8 cellular contexts compared by ENCODE assay signal in the genomic region with DNA sequence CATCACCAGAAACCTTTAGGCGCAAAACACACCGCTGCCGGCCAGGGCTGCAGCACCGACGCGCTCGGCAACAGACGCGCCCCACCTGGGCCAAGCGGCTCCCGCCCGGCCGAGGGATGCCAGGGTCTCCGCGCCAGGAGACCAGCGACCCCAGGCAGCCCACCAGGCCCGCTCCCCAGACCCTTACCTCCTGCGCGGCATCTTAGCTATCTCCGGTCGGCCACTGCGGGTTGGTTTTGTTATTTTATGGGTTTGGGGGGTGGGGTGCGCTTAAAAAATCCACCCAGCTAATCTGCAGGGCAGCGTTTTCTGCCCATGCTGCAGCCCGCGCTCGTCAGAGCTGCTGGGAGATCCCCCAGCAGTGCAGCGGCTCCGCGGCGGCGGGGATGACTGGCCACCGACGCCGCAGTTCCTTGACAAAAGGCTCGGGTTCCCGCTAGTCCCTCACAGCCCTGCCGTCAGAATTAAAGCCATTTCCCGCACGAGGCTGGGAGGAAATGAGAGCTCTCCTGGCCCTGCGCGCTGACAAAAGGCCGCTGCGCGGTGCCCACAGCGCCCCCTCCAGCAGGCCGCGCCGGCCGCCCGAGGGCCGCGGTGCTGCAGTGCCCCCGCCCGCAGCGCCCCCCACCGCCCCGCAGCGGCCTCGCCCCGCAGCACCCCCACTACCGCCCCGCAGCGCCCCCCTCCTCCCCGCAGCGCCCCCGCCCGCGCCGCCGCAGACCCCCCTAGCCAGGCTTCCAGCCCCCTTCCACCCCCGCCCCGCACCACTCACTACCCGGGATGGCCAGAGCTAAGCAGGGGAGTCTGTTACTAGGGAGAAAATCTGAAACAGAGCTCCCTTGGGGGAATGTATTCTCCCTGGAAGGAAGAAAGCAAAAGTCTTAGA. TPM values are rescaled to one million over a fixed set of nuclear protein-coding genes. Genes with fewer than 3 reads are reported as not detected.
DNase-seq lines count a peak whose midpoint lies in the region; ATAC-seq, FAIRE-seq and TF ChIP-seq lines count a peak whose summit lies in the region.

A gene with protein sequence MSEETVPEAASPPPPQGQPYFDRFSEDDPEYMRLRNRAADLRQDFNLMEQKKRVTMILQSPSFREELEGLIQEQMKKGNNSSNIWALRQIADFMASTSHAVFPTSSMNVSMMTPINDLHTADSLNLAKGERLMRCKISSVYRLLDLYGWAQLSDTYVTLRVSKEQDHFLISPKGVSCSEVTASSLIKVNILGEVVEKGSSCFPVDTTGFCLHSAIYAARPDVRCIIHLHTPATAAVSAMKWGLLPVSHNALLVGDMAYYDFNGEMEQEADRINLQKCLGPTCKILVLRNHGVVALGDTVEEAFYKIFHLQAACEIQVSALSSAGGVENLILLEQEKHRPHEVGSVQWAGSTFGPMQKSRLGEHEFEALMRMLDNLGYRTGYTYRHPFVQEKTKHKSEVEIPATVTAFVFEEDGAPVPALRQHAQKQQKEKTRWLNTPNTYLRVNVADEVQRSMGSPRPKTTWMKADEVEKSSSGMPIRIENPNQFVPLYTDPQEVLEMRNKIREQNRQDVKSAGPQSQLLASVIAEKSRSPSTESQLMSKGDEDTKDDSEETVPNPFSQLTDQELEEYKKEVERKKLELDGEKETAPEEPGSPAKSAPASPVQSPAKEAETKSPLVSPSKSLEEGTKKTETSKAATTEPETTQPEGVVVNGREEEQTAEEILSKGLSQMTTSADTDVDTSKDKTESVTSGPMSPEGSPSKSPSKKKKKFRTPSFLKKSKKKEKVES (minus strand): TSS at position 502 of the 886 bp plus-strand sequence. CDS start 61,792 bp downstream, outside the sequence.

- peak; percentile 90 for ATAC-seq in activated CD4-positive, alpha-beta T cell treated with anti-CD3 and anti-CD28 coated beads for 36 hours
- ATAC-seq in HG03039 (IDR thresholded peaks at IDR 0.05; ENCODE audit: unreplicated experiment): no peak

- H4K20me1 ChIP-seq in osteoblast (ENCODE audit: insufficient read depth, low read length): no peaks in the 10 kb centered on the region

- peak; percentile 85 for DNase-seq in activated CD4-positive, alpha-beta T cell treated with anti-CD3 and anti-CD28 coated beads for 36 hours
- no peak for DNase-seq in activated CD4-positive, alpha-beta T cell treated with anti-CD3 and anti-CD28 coated beads for 1 hour
- peak; percentile 33 for DNase-seq in NCI-H446 treated with DMSO at 0.1 percent for 48 hours (lab: John Stamatoyannopoulos, UW)
- DNase-seq in activated T-cell treated with anti-CD3 and anti-CD28 coated beads, Interleukin-2, amount 50 U/mL, for 48 hours: peak; percentile 56 to 67
- DNase-seq in frontal cortex (ENCODE audit: low spot score in 2 of 2): peak; percentile 78 to 79
- peak; percentile 87 for DNase-seq in osteoblast (ENCODE audit: insufficient read length, low spot score, missing footprints)

- H3K9me3 Mint-ChIP-seq in activated CD4-positive, alpha-beta T cell treated with anti-CD3 and anti-CD28 coated beads for 36 hours (ENCODE audit: low read depth): no peaks in the 10 kb centered on the region

- no peaks in the 10 kb centered on the region for H3K36me3 ChIP-seq in osteoblast (ENCODE audit: insufficient read depth, low read length)
- H3K36me3 ChIP-seq in urinary bladder (ENCODE audit: insufficient read depth): no peaks in the 10 kb centered on the region

- peak within 1 kb of the TSS; percentile 88 for H3K27ac Mint-ChIP-seq in activated CD4-positive, alpha-beta T cell treated with anti-CD3 and anti-CD28 coated beads for 36 hours

- no peak for FAIRE-seq in frontal cortex (lab: Jason Lieb, UNC)

- no peak within 1 kb of the TSS for H3K27ac ChIP-seq in osteoblast (ENCODE audit: low read depth, low read length)
- no peak within 1 kb of the TSS for H3K27ac ChIP-seq in urinary bladder (ENCODE audit: low read depth)

- H3K27me3 ChIP-seq in osteoblast (ENCODE audit: insufficient read depth, low read length): peaks cover 70% of the 10 kb centered on the region

- H3K4me1 ChIP-seq in osteoblast (ENCODE audit: insufficient read depth, low read length) (no peaks in the 10 kb centered on the region), urinary bladder (ENCODE audit: insufficient read depth) (peaks cover 3% of the 10 kb centered on the region)

- H3K4me2 ChIP-seq in osteoblast (ENCODE audit: insufficient read depth, low read length): peak within 1 kb of the TSS; percentile 32

- H3K27me3 Mint-ChIP-seq in activated CD4-positive, alpha-beta T cell treated with anti-CD3 and anti-CD28 coated beads for 36 hours: peaks cover 26% of the 10 kb centered on the region

- no peaks in the 10 kb centered on the region for H3K36me3 Mint-ChIP-seq in activated CD4-positive, alpha-beta T cell treated with anti-CD3 and anti-CD28 coated beads for 36 hours (ENCODE audit: low read depth)

- CTCF ChIA-PET in activated CD4-positive, alpha-beta T cell treated with anti-CD3 and anti-CD28 coated beads for 36 hours (lab: Charles Lee): interaction anchor here (0.7 to 1.7 kb wide), 20 partner anchors 9 to 464 kb away, joined by 3 to 7 read pairs (median 4); no protein-coding TSS in a partner anchor

- intact Hi-C loops in activated CD4-positive, alpha-beta T cell treated with anti-CD3 and anti-CD28 coated beads for 36 hours (cut with DNase I, micrococcal nuclease): loop anchor here (1.0 to 5.0 kb wide), 5 partner anchors 83 to 466 kb away; partner anchors contain the start of genes FAM136A (in 1 of the 2) and TGFA (in 1 of the 2)

- H3K79me2 ChIP-seq in osteoblast (ENCODE audit: insufficient read depth, low read length): no peaks in the 10 kb centered on the region

- H3K9me3 ChIP-seq in osteoblast (ENCODE audit: low read depth, low read length): no peaks in the 10 kb centered on the region

- H3K4me3 ChIP-seq in osteoblast (ENCODE audit: insufficient read depth, low read length): no peak within 1 kb of the TSS
- H3K4me3 ChIP-seq in urinary bladder (ENCODE audit: low read depth, low read length): peak within 1 kb of the TSS; percentile 23

- peaks cover 18% of the 10 kb centered on the region for H3K4me1 Mint-ChIP-seq in activated CD4-positive, alpha-beta T cell treated with anti-CD3 and anti-CD28 coated beads for 36 hours

- WGBS in urinary bladder: 2% methylated on average over 74 of the region's 74 CpGs

- no peak within 1 kb of the TSS for H2AFZ ChIP-seq in osteoblast (ENCODE audit: low read length)

- peak within 1 kb of the TSS; percentile 84 for H3K4me3 Mint-ChIP-seq in activated CD4-positive, alpha-beta T cell treated with anti-CD3 and anti-CD28 coated beads for 36 hours

- TF ChIP-seq CTCF in osteoblast (IDR thresholded peaks at IDR 0.05; ENCODE audit: extremely low read depth, low read depth, low read length): no peak

- POLR2A ChIA-PET in activated CD4-positive, alpha-beta T cell treated with anti-CD3 and anti-CD28 coated beads for 36 hours (lab: Charles Lee): interaction anchor here (0.8 kb wide), 1 partner anchor 23 kb away, joined by 4 read pairs; the partner anchor contains the start of gene FIGLA

RNA-seq across cellular contexts. Expression of the gene that starts here (rescaled TPM):
- total RNA-seq in activated CD4-positive, alpha-beta T cell treated with anti-CD3 and anti-CD28 coated beads for 36 hours: 10 to 100 TPM; 26.9 to 31.5 TPM
- total RNA-seq in frontal cortex (291 TPM), osteoblast (not detected in 2 replicates), urinary bladder (3.5 TPM)
- 0.33 TPM for polyA plus RNA-seq in urinary bladder

Comparison
In these comparisons a context has a peak if more than half of its experiments do, and no peak if none do; other contexts are left out.
1. Peak in DNase-seq and H3K4me2 ChIP-seq in osteoblast; RNA of the gene not detected or under 1 TPM.